Comparison of ENCODE assay signal across 9 cellular contexts in the genomic region with DNA sequence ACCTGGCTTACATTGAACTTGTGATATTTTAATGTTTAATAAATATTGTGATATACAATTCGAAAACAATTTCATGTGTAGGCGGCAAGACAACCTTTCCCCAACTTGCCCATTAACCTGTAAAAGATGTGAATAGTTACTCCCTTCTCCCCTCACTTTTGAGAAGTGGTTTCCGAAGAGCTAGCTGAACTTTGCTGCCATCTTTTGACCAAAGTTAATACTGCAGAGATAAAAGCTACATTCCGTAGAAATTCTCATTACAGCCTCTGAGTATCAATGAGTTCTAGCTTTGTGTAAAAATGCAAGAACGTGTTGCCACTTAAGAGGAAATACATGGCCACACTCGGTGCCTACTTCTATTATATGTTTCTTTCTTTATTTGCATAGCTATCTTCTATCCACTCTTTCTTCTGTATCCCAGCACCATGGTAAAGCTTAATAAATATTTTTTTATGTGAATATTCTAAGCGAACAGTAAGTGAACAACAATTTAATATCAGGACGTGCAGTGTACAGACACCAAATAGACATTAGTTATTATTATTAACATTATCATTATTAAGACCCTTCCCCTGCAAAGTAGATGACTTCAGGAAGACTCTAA.
DNase-seq lines count a peak whose midpoint lies in the region; ATAC-seq and TF ChIP-seq lines count a peak whose summit lies in the region.
"Had no signal": no experiment of that assay in that cellular context is flagged by ENCODE, and none has a peak within 500 bp of the region (broad histone marks: within the 10 kb centered on the region; RNA-seq: fewer than 3 reads in every experiment).

No MANE protein-coding gene starts in this region.

- H3K4me1 ChIP-seq in A673 (ENCODE audit: insufficient read depth, low read length, poor library complexity, severe bottlenecking), result no peaks in the 10 kb centered on the region

- H3K27me3 ChIP-seq in A673 (replicated peaks; ENCODE audit: insufficient read depth, low read depth, low read length, poor library complexity), result no peaks in the 10 kb centered on the region

- no TSS peak for BruUV-seq in A673 (replicated peaks; lab: Mats Ljungman, UMichigan)

- no peaks in the 10 kb centered on the region for H3K36me3 ChIP-seq in A673 (ENCODE audit: insufficient read depth, low read length, poor library complexity, severe bottlenecking)

- intact Hi-C loops in A673 (cut with micrococcal nuclease; ENCODE audit: unreplicated experiment), result loop anchor here (2.0 to 5.0 kb wide), 5 partner anchors 132 to 1037 kb away; no protein-coding TSS in a partner anchor

- no peak overlapping the region for H3K27ac ChIP-seq in A673 (ENCODE audit: low read depth, low read length, poor library complexity, severe bottlenecking)
- H3K27ac ChIP-seq: epithelial cell of prostate had no signal

- POLR2A ChIA-PET in A673 (lab: Charles Lee; ENCODE audit: low non-redundant PET), result no interaction called here

- CTCF ChIA-PET in A673 (lab: Charles Lee), result interaction anchor here (0.5 to 1.5 kb wide), 11 partner anchors 10 to 1058 kb away, joined by 3 to 10 read pairs (median 4); no protein-coding TSS in a partner anchor

- H3K9me3 ChIP-seq in A673 (ENCODE audit: low read depth, low read length, poor library complexity, severe bottlenecking), result no peaks in the 10 kb centered on the region

- ATAC-seq in GM21360 (IDR thresholded peaks at IDR 0.05; ENCODE audit: unreplicated experiment), result no peak
- ATAC-seq in HG03039 (IDR thresholded peaks at IDR 0.05; ENCODE audit: unreplicated experiment), result no peak

- DNase-seq in A673 (ENCODE audit: low spot score) (peak; percentile 74), GM12864 (ENCODE audit: low read depth) (no peak), NCI-H146 treated with DMSO at 0.1 percent for 48 hours (lab: John Stamatoyannopoulos, UW; ENCODE audit: unreplicated experiment) (peak; percentile 16), hepatic stellate cell (ENCODE audit: low spot score) (peak; percentile 27), stromal cell of bone marrow (ENCODE audit: low read depth) (peak; percentile 25)

- TF ChIP-seq CTCF in A673 (conservative IDR thresholded peaks at IDR 0.05; ENCODE audit: low read depth, low read length) (peak; percentile 87), GM12864 (IDR thresholded peaks at IDR 0.05; ENCODE audit: low read depth, low read length, missing control alignments) (peak; percentile 71), WI38 (IDR thresholded peaks at IDR 0.05; ENCODE audit: low read depth, low read length) (peak; percentile 56; the same call in 1 of the 2 replicates)

- H3K4me3 ChIP-seq in A673 (ENCODE audit: low read depth, low read length, poor library complexity, severe bottlenecking), result no peak overlapping the region
- no peak overlapping the region for H3K4me3 ChIP-seq in GM12864 (ENCODE audit: low read depth, low read length)
- H3K4me3 ChIP-seq in WI38 (ENCODE audit: low read depth, low read length), result no peak overlapping the region
